Comparison of ENCODE assay signal across 8 cellular contexts in the genomic region with DNA sequence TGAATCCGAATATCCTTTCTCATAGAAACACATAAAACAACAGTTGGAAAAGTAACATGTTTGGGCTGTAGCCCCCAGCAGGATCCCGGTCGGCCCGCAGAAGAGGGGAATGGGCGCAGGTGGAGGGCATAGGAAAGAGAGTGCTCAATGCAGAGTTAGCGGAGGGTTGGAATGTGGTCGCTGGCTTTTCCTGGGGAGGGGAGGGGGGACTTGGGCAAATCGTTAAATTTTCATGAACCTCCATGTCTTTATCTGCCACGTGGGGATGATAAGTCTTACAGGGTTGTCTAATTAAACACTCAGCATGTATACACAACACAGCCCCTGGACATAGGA. TPM values are rescaled to one million over a fixed set of nuclear protein-coding genes. Genes with fewer than 3 reads are reported as not detected.
DNase-seq lines count a peak whose midpoint lies in the region; ATAC-seq and TF ChIP-seq lines count a peak whose summit lies in the region.

No MANE protein-coding gene starts in this region.

- H3K4me1 ChIP-seq in heart right ventricle (peaks cover 6 to 50% (median 39%) of the 10 kb centered on the region in 9 donors), PC-9 (replicated peaks; ENCODE audit: insufficient read depth) (peaks cover 17% of the 10 kb centered on the region)

- H3K27me3 Mint-ChIP-seq in MCF 10A (ENCODE audit: insufficient read depth, unreplicated experiment): no peaks in the 10 kb centered on the region
- H3K27me3 Mint-ChIP-seq in mesothelial cell of epicardium (ENCODE audit: low read depth): peaks cover 11% of the 10 kb centered on the region

- H3K4me3 ChIP-seq in heart right ventricle (peak overlapping the region; percentile 30 to 94 (median 76)), PC-9 (no peak overlapping the region)

- no peaks in the 10 kb centered on the region; the same call in 1 of the 2 replicates for H3K9me2 ChIP-seq in PC-9 (ENCODE audit: insufficient read depth)

- no peaks in the 10 kb centered on the region for H3K79me2 ChIP-seq in PC-9 (ENCODE audit: low read depth)

- H3K27me3 ChIP-seq in heart right ventricle (no peaks in the 10 kb centered on the region), PC-9 (ENCODE audit: insufficient read depth, low read depth) (no peaks in the 10 kb centered on the region)

- CTCF ChIA-PET in MCF 10A (lab: Yijun Ruan, JAX) (interaction anchor here (0.5 to 1.1 kb wide), 3 partner anchors 13 to 79 kb away, joined by 3 to 4 read pairs (median 4); no protein-coding TSS in a partner anchor), PC-9 (lab: Charles Lee) (no interaction called here)

- H3K36me3 Mint-ChIP-seq in MCF 10A (ENCODE audit: insufficient read depth, unreplicated experiment) (no peaks in the 10 kb centered on the region), mesothelial cell of epicardium (no peaks in the 10 kb centered on the region)

- H3K36me3 ChIP-seq in heart right ventricle: peaks cover 0 to 6% (median 0%) of the 10 kb centered on the region in 9 donors
- no peaks in the 10 kb centered on the region for H3K36me3 ChIP-seq in PC-9 (ENCODE audit: low read depth)

- DNase-seq in heart right ventricle: no peak
- DNase-seq in cardiac septum (ENCODE audit: low spot score): no peak
- no peak for DNase-seq in MCF 10A (ENCODE audit: unreplicated experiment)
- DNase-seq in mesothelial cell of epicardium (ENCODE audit: low spot score in 2 of 2, unreplicated experiment in 2 of 2): no peak
- DNase-seq in NCI-H2227 treated with DMSO at 0.1 percent for 48 hours (lab: John Stamatoyannopoulos, UW): no peak
- DNase-seq in islet precursor cell: no peak
- no peak for DNase-seq in PC-9
- no peak for DNase-seq in NCI-H69 (lab: John Stamatoyannopoulos, UW)

- H3F3A ChIP-seq in PC-9 (ENCODE audit: insufficient read depth, low read depth): peaks cover 13% of the 10 kb centered on the region; the same call in 1 of the 2 replicates

- H3K4me2 ChIP-seq in PC-9: no peak overlapping the region

- BruUV-seq in MCF 10A (replicated peaks; lab: Mats Ljungman, UMichigan) (TSS peak; percentile 16), PC-9 (replicated peaks; lab: Mats Ljungman, UMichigan) (no TSS peak)

- H3K27ac Mint-ChIP-seq in MCF 10A (ENCODE audit: low read depth, unreplicated experiment): peak overlapping the region; percentile 93
- H3K27ac Mint-ChIP-seq in mesothelial cell of epicardium: peak overlapping the region; percentile 95

- TF ChIP-seq CTCF in heart right ventricle (IDR thresholded peaks at IDR 0.05): no peak
- no peak for TF ChIP-seq CTCF in MCF 10A (IDR thresholded peaks at IDR 0.05; ENCODE audit: unreplicated experiment)
- no peak for TF ChIP-seq CTCF in mesothelial cell of epicardium (IDR thresholded peaks at IDR 0.05; ENCODE audit: unreplicated experiment)
- no peak for TF ChIP-seq CTCF in PC-9 (conservative IDR thresholded peaks at IDR 0.05)

- H3K4me3 Mint-ChIP-seq in MCF 10A (ENCODE audit: unreplicated experiment) (peak overlapping the region; percentile 81), mesothelial cell of epicardium (peak overlapping the region; percentile 92)

- POLR2A ChIA-PET in MCF 10A (lab: Yijun Ruan, JAX): interaction anchor here (0.7 to 4.7 kb wide), 13 partner anchors 9 to 413 kb away, joined by 3 to 29 read pairs (median 4); a partner anchor contains a TSS
- POLR2A ChIA-PET in PC-9 (lab: Charles Lee; ENCODE audit: unreplicated experiment): no interaction called here

- peak overlapping the region; percentile 66 to 100 (median 99) for H3K27ac ChIP-seq in heart right ventricle
- H3K27ac ChIP-seq in PC-9: no peak overlapping the region

- no peak overlapping the region for H2AFZ ChIP-seq in PC-9

- H3K9me3 ChIP-seq in heart right ventricle (no peaks in the 10 kb centered on the region), PC-9 (ENCODE audit: insufficient read depth, low read depth) (no peaks in the 10 kb centered on the region)

- intact Hi-C loops in heart right ventricle (cut with DNase I) (loop anchor here in 7 of 10 donors (2.0 to 10.0 kb wide), 8 partner anchors 33 to 78 kb away; a partner anchor contains a TSS), cardiac septum (cut with DNase I) (loop anchor here (2.0 to 5.0 kb wide), 2 partner anchors 36 to 62 kb away; a partner anchor contains a TSS), MCF 10A (cut with micrococcal nuclease) (loop anchor here (2.0 to 5.0 kb wide), 2 partner anchors 42 to 78 kb away; no protein-coding TSS in a partner anchor), PC-9 (cut with micrococcal nuclease; ENCODE audit: unreplicated experiment) (no loop called here)

- H3K4me1 Mint-ChIP-seq in MCF 10A (ENCODE audit: insufficient read depth, unreplicated experiment) (peaks cover 33% of the 10 kb centered on the region), mesothelial cell of epicardium (peaks cover 16% of the 10 kb centered on the region)

- 4 to 10% methylated on average over 9 of the region's 9 CpGs for WGBS in heart right ventricle, 2 donors

- ATAC-seq in heart right ventricle: peak in 5 of 8 donors; percentile 0 to 4 (median 3)

- H3K9me3 Mint-ChIP-seq in MCF 10A (ENCODE audit: unreplicated experiment) (no peaks in the 10 kb centered on the region), mesothelial cell of epicardium (no peaks in the 10 kb centered on the region)

- H4K20me1 ChIP-seq in PC-9 (ENCODE audit: insufficient read depth): no peaks in the 10 kb centered on the region

RNA-seq across cellular contexts. Expression of a gene that starts 0.4 kb away (rescaled TPM):
- total RNA-seq in heart right ventricle: 10 to 100 TPM in 9 of 10 donors, 1 to 10 TPM in 1; 9.1 to 19.3 (median 13.0) TPM
- polyA plus RNA-seq in heart right ventricle: 10 to 100 TPM; 10.6 to 13.8 TPM
- total RNA-seq in cardiac septum: 9.9 TPM
- 6.4 and 8.1 TPM in 2 replicates for total RNA-seq in MCF 10A (2022)
- 5.8 to 6.4 TPM (median 6.1 TPM) in 3 replicates for total RNA-seq in mesothelial cell of epicardium
- 0.15 and 0.25 TPM in 2 replicates for total RNA-seq in PC-9 (2021)
